ENCODE assay signal across 12 cellular contexts in the genomic region with DNA sequence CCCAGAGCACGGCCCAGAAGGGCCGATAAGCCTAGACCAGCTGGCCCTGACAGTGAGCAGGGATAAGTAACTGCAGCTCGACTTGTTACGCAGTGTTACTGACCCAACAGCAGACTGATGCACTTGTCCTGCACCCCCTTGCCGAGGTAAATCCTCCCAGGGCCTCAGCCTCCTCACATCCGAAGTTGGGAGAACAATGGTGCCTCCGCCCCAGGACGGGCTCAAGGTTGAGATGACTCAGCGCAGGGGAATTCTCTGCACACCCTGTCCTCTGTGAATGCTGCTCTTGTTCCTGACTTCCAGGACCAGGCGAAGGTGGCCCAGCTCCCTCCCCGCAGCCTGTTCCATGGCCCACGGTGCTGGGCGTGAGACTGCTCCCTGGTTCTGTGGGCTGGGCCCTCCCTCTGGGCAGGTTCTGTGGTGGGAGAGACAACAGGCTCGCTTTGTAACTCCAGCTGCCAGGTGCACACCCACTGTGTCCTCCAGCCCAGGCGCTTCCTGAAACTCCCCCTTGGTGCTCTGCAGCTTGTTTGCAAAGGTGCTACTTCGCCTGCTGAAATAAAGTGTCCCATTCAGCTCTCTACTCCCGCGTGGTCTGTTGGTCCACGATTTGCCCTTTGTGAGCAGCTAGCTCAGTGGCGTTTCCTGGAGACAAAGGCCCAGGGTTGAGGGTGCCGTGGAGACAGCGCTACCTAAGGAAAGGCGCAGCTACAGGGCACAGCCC. TPM values are rescaled to one million over a fixed set of nuclear protein-coding genes. Genes with fewer than 3 reads are reported as not detected.
DNase-seq lines count a peak whose midpoint lies in the region; ATAC-seq, FAIRE-seq and TF ChIP-seq lines count a peak whose summit lies in the region.
"Had no signal": no experiment of that assay in that cellular context is flagged by ENCODE, and none has a peak within 500 bp of the region (broad histone marks: within the 10 kb centered on the region; RNA-seq: fewer than 3 reads in every experiment).

No MANE protein-coding gene starts in this region.

- peaks cover 2% of the 10 kb centered on the region; the same call in 1 of the 2 replicates for H3K9me3 ChIP-seq in K562 (replicated peaks; ENCODE audit: control insufficient read depth, insufficient read depth, low read depth, low read length)
- no peaks in the 10 kb centered on the region for H3K9me3 ChIP-seq in lower lobe of right lung
- H3K9me3 ChIP-seq in tibial artery, result no peaks in the 10 kb centered on the region

- intact Hi-C loops in K562 (cut with micrococcal nuclease), result loop anchor here (10.0 kb wide), 1 partner anchor 166 kb away; no protein-coding TSS in a partner anchor
- intact Hi-C loops in lower lobe of right lung (cut with DNase I), result no loop called here
- intact Hi-C loops in tibial artery (cut with DNase I; ENCODE audit: low total_unique reads), result no loop called here

- H3K79me2 ChIP-seq in K562 (ENCODE audit: control insufficient read depth, insufficient read depth, low read length), result no peaks in the 10 kb centered on the region

- POLR2A ChIA-PET in K562 (lab: Yijun Ruan, JAX), result interaction anchor here (0.9 to 1.2 kb wide), 2 partner anchors 13 to 495 kb away, joined by 3 to 4 read pairs; no protein-coding TSS in a partner anchor

- no peak overlapping the region for H3K27ac ChIP-seq in K562 (ENCODE audit: extremely low read depth, low read depth, low read length)
- H3K27ac ChIP-seq in lower lobe of right lung, result no peak overlapping the region
- H3K27ac ChIP-seq in tibial artery, result no peak overlapping the region
- H3K27ac ChIP-seq: dorsolateral prefrontal cortex had no signal

- no peak overlapping the region for H2AFZ ChIP-seq in K562 (ENCODE audit: low read depth, low read length)

- no peak for TF ChIP-seq RAD21 in K562 (CRISPR knock-in tag; conservative IDR thresholded peaks at IDR 0.05 in 1 of 2, IDR thresholded peaks at IDR 0.05 in 1 of 2)

- CTCF ChIA-PET in K562 (lab: Yijun Ruan, JAX; ENCODE audit: low intra/inter-chr PET ratio), result no interaction called here

- BruUV-seq in K562 (replicated peaks; lab: Mats Ljungman, UMichigan), result no TSS peak

- no peak overlapping the region for H3K4me2 ChIP-seq in K562 (ENCODE audit: insufficient read depth, low read length)

- ATAC-seq in K562 (peak; percentile 14; the same call in 1 of the 3 replicates), lower lobe of right lung (peak; percentile 24 to 37)

- no peak for TF ChIP-seq CTCF in K562 (IDR thresholded peaks at IDR 0.05 in 2 of 3, conservative IDR thresholded peaks at IDR 0.05 in 1 of 3; ENCODE audit: insufficient read depth in 2 of 3, low read depth in 1 of 3, low read length in 3 of 3)
- TF ChIP-seq CTCF in lower lobe of right lung (IDR thresholded peaks at IDR 0.05), result no peak
- TF ChIP-seq CTCF in tibial artery (IDR thresholded peaks at IDR 0.05), result no peak

- no peak for TF ChIP-seq EP300 in K562 (IDR thresholded peaks at IDR 0.05; ENCODE audit: low read length)

- WGBS in K562 (ENCODE audit: insufficient coverage, low coverage, missing lambda C conversion rate), result 17% methylated on average over 23 of the region's 23 CpGs

- FAIRE-seq in K562 (lab: Jason Lieb, UNC), result no peak

- H3K4me3 ChIP-seq in K562 (no peak overlapping the region), lower lobe of right lung (no peak overlapping the region), tibial artery (no peak overlapping the region)
- H3K4me3 ChIP-seq: dorsolateral prefrontal cortex had no signal

- H3K36me3 ChIP-seq in K562 (ENCODE audit: control insufficient read depth, insufficient read depth, low read length), result no peaks in the 10 kb centered on the region
- H3K36me3 ChIP-seq in lower lobe of right lung, result no peaks in the 10 kb centered on the region
- H3K36me3 ChIP-seq in tibial artery, result no peaks in the 10 kb centered on the region

- TF ChIP-seq POLR2A in K562 (conservative IDR thresholded peaks at IDR 0.05), result no peak

- H3K4me1 ChIP-seq in K562 (replicated peaks in 1 of 2; ENCODE audit: control insufficient read depth in 2 of 2, insufficient read depth in 2 of 2, low read length in 2 of 2) (peaks cover 0 to 28% of the 10 kb centered on the region in 2 experiments; a peak in 2 of 5 replicates), lower lobe of right lung (no peaks in the 10 kb centered on the region), tibial artery (peaks cover 0 to under 1% (median 0%) of the 10 kb centered on the region in 4 donors)

- H3K27me3 ChIP-seq in K562 (ENCODE audit: control insufficient read depth in 2 of 2, insufficient read depth in 2 of 2, low read length in 2 of 2) (peaks cover 32 to 82% of the 10 kb centered on the region in 2 experiments; a peak in 4 of 5 replicates), lower lobe of right lung (ENCODE audit: low read depth) (peaks cover 6% of the 10 kb centered on the region), tibial artery (peaks cover 0 to 62% of the 10 kb centered on the region in 2 donors)

- DNase-seq in COR-L47 (lab: John Stamatoyannopoulos, UW), result peak; percentile 68
- peak; percentile 75 for DNase-seq in NCI-H1092 treated with DMSO at 0.1 percent for 48 hours (lab: John Stamatoyannopoulos, UW)
- no peak for DNase-seq in K562 (ENCODE audit: extremely low read depth in 1 of 4, low spot score in 3 of 4)
- no peak for DNase-seq in lower lobe of right lung
- DNase-seq in RKO (ENCODE audit: low spot score), result no peak
- DNase-seq in tibial artery, result no peak
- DNase-seq in NCI-H1417 treated with DMSO at 0.1 percent for 48 hours (lab: John Stamatoyannopoulos, UW), result no peak
- DNase-seq in AG20443 (ENCODE audit: low spot score), result no peak
- DNase-seq: activated naive CD8-positive, alpha-beta T cell treated with anti-CD3 and anti-CD28 coated beads, Interleukin-2, amount 10 ng/mL, durations not matched to agents 7 days and 5 days; T1000 had no signal

- in situ Hi-C loops in K562 (cut with MboI), result no loop called here

- no peak overlapping the region; a peak in 1 of 4 replicates for H3K9ac ChIP-seq in K562 (ENCODE audit: insufficient read depth in 1 of 2, low read depth in 2 of 2, low read length in 2 of 2)

- peaks cover 34% of the 10 kb centered on the region for H4K20me1 ChIP-seq in K562 (replicated peaks; ENCODE audit: control insufficient read depth, insufficient read depth, low read length)

- peaks cover 4% of the 10 kb centered on the region for H3K9me1 ChIP-seq in K562 (ENCODE audit: control insufficient read depth, insufficient read depth, low read length)

TF ChIP-seq in K562, 482 proteins besides CTCF, POLR2A, EP300 and RAD21 (continues in another document):
- TF ChIP-seq, protein P1, sequence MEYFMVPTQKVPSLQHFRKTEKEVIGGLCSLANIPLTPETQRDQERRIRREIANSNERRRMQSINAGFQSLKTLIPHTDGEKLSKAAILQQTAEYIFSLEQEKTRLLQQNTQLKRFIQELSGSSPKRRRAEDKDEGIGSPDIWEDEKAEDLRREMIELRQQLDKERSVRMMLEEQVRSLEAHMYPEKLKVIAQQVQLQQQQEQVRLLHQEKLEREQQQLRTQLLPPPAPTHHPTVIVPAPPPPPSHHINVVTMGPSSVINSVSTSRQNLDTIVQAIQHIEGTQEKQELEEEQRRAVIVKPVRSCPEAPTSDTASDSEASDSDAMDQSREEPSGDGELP (CRISPR knock-in tag; IDR thresholded peaks at IDR 0.05; ENCODE audit: borderline replicate concordance), result peak; percentile 7; the same call in 1 of the 2 replicates
- TF ChIP-seq CBFA2T3 (IDR thresholded peaks at IDR 0.05), result no peak

RNA-seq across cellular contexts. Expression of gene SLC6A19, which starts 40.1 kb away (rescaled TPM):
- 1.7 and 3.2 TPM in 2 replicates for total RNA-seq in K562 (2011; cell fraction: chromatin; rRNA removed; ENCODE audit: low replicate concordance)
- total RNA-seq in K562 (2011; cell fraction: nucleolus; rRNA removed), result 2.1 and 2.2 TPM in 2 replicates
- 1.5 and 1.6 TPM in 2 replicates for total RNA-seq in K562 (2011; cell fraction: nucleoplasm; rRNA removed)
- total RNA-seq in K562 (2014; rRNA removed) (0.59 and 1.3 TPM in 2 replicates), K562 (2014; rRNA removed; fragmentation: Illumina TruSeq; extraction: Trizol) (0.26 and 0.47 TPM in 2 replicates), K562 (2015; rRNA removed; fragmentation: Illumina TruSeq; extraction: Trizol) (0.43 and 0.49 TPM in 2 replicates), K562 (2021) (1.3 and 1.6 TPM in 2 replicates), lower lobe of right lung (not detected)
- polyA plus RNA-seq in K562 (2011; rRNA removed) (0.26 and 0.65 TPM in 2 replicates), K562 (2014; fragmentation: Illumina TruSeq; extraction: Trizol) (0.74 and 1.1 TPM in 2 replicates), K562 (2014; fragmentation: Nextera tagmentation; extraction: Ambion mirVana) (under 1 TPM; 0.03 to 0.04 TPM), K562 (2014; rRNA removed) (1.0 and 1.1 TPM in 2 replicates)
- 0.27 and 1.1 TPM in 2 replicates for polyA plus RNA-seq in K562 (2011; cell fraction: cytosol; rRNA removed)
- polyA plus RNA-seq in K562 (2011; cell fraction: nucleus; rRNA removed), result 1.4 and 5.0 TPM in 2 replicates
- 4.1 and 5.2 TPM in 2 replicates for polyA plus RNA-seq in K562 (2012)
- 0.21 and 1.3 TPM in 2 replicates for polyA minus RNA-seq in K562 (2011; rRNA and poly(A)+ RNA removed)
- 0.27 and 0.95 TPM in 2 replicates for polyA minus RNA-seq in K562 (2011; cell fraction: cytosol; rRNA and poly(A)+ RNA removed)
- 0.22 and 0.67 TPM in 2 replicates for polyA minus RNA-seq in K562 (2011; cell fraction: nucleus; rRNA and poly(A)+ RNA removed)
- total RNA-seq: activated CD8-positive, alpha-beta memory T cell treated with anti-CD3 and anti-CD28 coated beads for 36 hours; activated naive CD8-positive, alpha-beta T cell treated with anti-CD3 and anti-CD28 coated beads, Interleukin-2, amount 10 ng/mL, durations not matched to agents 7 days and 5 days had no signal

RNA-seq across cellular contexts. Expression of gene SLC12A7, which starts 49.4 kb away (rescaled TPM):
- total RNA-seq in K562 (2011; cell fraction: chromatin; rRNA removed; ENCODE audit: low replicate concordance), result 13.6 and 46.2 TPM in 2 replicates
- total RNA-seq in K562 (2011; cell fraction: nucleolus; rRNA removed), result 15.9 and 26.2 TPM in 2 replicates
- total RNA-seq in K562 (2011; cell fraction: nucleoplasm; rRNA removed), result 8.9 and 10.9 TPM in 2 replicates
- total RNA-seq in K562 (2014; rRNA removed), result 1.1 and 1.3 TPM in 2 replicates
- 0.11 and 0.22 TPM in 2 replicates for total RNA-seq in K562 (2014; rRNA removed; fragmentation: Illumina TruSeq; extraction: Trizol)
- total RNA-seq in K562 (2015; rRNA removed; fragmentation: Illumina TruSeq; extraction: Trizol), result 0.51 and 0.53 TPM in 2 replicates
- total RNA-seq in K562 (2021), result 1.8 and 1.9 TPM in 2 replicates
- 3.1 and 15.7 TPM in 2 replicates for polyA plus RNA-seq in K562 (2011; rRNA removed)
- 5.3 and 11.3 TPM in 2 replicates for polyA plus RNA-seq in K562 (2011; cell fraction: cytosol; rRNA removed)
- 55.8 and 115 TPM in 2 replicates for polyA plus RNA-seq in K562 (2011; cell fraction: nucleus; rRNA removed)
- polyA plus RNA-seq in K562 (2012), result 1.2 and 3.8 TPM in 2 replicates
- 0.56 and 0.83 TPM in 2 replicates for polyA plus RNA-seq in K562 (2014; fragmentation: Illumina TruSeq; extraction: Trizol)
- polyA plus RNA-seq in K562 (2014; fragmentation: Nextera tagmentation; extraction: Ambion mirVana), result under 1 TPM; 0.01 to 0.04 TPM
- polyA plus RNA-seq in K562 (2014; rRNA removed), result 0.73 and 1.0 TPM in 2 replicates
- polyA minus RNA-seq in K562 (2011; rRNA and poly(A)+ RNA removed), result 2.5 and 9.1 TPM in 2 replicates
- polyA minus RNA-seq in K562 (2011; cell fraction: cytosol; rRNA and poly(A)+ RNA removed), result 5.9 and 21.7 TPM in 2 replicates
- polyA minus RNA-seq in K562 (2011; cell fraction: nucleus; rRNA and poly(A)+ RNA removed), result 13.1 and 36.8 TPM in 2 replicates
- total RNA-seq in lower lobe of right lung, result 49.5 TPM

Comparison
In these comparisons a context has a peak if more than half of its experiments do, and no peak if none do; other contexts are left out.
1. DNase-seq: peak in COR-L47 (single experiment) and NCI-H1092 treated with DMSO at 0.1 percent for 48 hours (single experiment); none in K562 (0 of 4), lower lobe of right lung (single experiment), RKO (single experiment), tibial artery (0 of 2), NCI-H1417 treated with DMSO at 0.1 percent for 48 hours (single experiment) and AG20443 (single experiment).